ENCODE assay signal across 8 cellular contexts in genomic region chrX:137051978-137052640, GRCh38. TPM values are rescaled to one million over a fixed set of nuclear protein-coding genes. Genes with fewer than 3 reads are reported as not detected.
DNase-seq lines count a peak whose midpoint lies in the region; FAIRE-seq and TF ChIP-seq lines count a peak whose summit lies in the region.

No MANE protein-coding gene starts in this region.

- no peak for FAIRE-seq in RCC 7860 (lab: Jason Lieb, UNC)

- no peak overlapping the region for H3K9ac ChIP-seq in smooth muscle cell (ENCODE audit: low read depth)

- no peaks in the 10 kb centered on the region for H3K36me3 ChIP-seq in smooth muscle cell (ENCODE audit: low read depth)

- H3K4me2 ChIP-seq in smooth muscle cell: peak overlapping the region; percentile 80

- DNase-seq in HEK293T (ENCODE audit: extremely low spot score): peak; percentile 89
- DNase-seq in NCI-H1048 (lab: John Stamatoyannopoulos, UW): peak; percentile 14
- peak; percentile 6 for DNase-seq in T1000 (lab: John Stamatoyannopoulos, UW)
- DNase-seq in astrocyte of the hippocampus (ENCODE audit: low read depth, low spot score): peak; percentile 67
- DNase-seq in iPS-NIHi11 (ENCODE audit: low spot score): peak; percentile 77
- peak; percentile 17 for DNase-seq in smooth muscle cell (lab: John Stamatoyannopoulos, UW; ENCODE audit: unreplicated experiment)
- DNase-seq in RCC 7860 (ENCODE audit: low spot score): no peak

- CTCF ChIA-PET in HEK293T (lab: Yijun Ruan, JAX): interaction anchor here (0.7 to 2.3 kb wide), 5 partner anchors 11 to 126 kb away, joined by 3 to 10 read pairs (median 3); no protein-coding TSS in a partner anchor

- TF ChIP-seq CTCF in GM12873 (IDR thresholded peaks at IDR 0.05; ENCODE audit: insufficient read depth, low read depth, low read length, missing control alignments): peak; percentile 88
- peak; percentile 70 for TF ChIP-seq CTCF in smooth muscle cell (IDR thresholded peaks at IDR 0.05; ENCODE audit: borderline replicate concordance, insufficient read depth, poor library complexity, severe bottlenecking)

- no peak overlapping the region for H3K27ac ChIP-seq in smooth muscle cell (ENCODE audit: low read depth)

- WGBS in smooth muscle cell (ENCODE audit: low lambda C conversion rate): 38% methylated on average over 23 of the region's 37 CpGs

- peaks cover 54% of the 10 kb centered on the region for H3K27me3 ChIP-seq in smooth muscle cell (ENCODE audit: low read depth)

- H2AFZ ChIP-seq in smooth muscle cell (ENCODE audit: low read depth): peak overlapping the region; percentile 84

- H3K4me3 ChIP-seq in smooth muscle cell: peak overlapping the region; percentile 46

- no peaks in the 10 kb centered on the region for H3K79me2 ChIP-seq in smooth muscle cell (ENCODE audit: low read depth)

- no peaks in the 10 kb centered on the region for H4K20me1 ChIP-seq in smooth muscle cell (ENCODE audit: low read depth)

- H3K9me3 ChIP-seq in smooth muscle cell (replicated peaks; ENCODE audit: low read depth): no peaks in the 10 kb centered on the region

- no peaks in the 10 kb centered on the region for H3K4me1 ChIP-seq in smooth muscle cell (ENCODE audit: low read depth)

- H3F3A ChIP-seq in smooth muscle cell (ENCODE audit: low read depth): no peaks in the 10 kb centered on the region

- POLR2A ChIA-PET in HEK293T (lab: Yijun Ruan, JAX): no interaction called here

TF ChIP-seq in HEK293T, 16 proteins besides CTCF, POLR2A, EP300 and RAD21:
- no peak for TF ChIP-seq ELF4 (IDR thresholded peaks at IDR 0.05)
- TF ChIP-seq ZNF384 (IDR thresholded peaks at IDR 0.05): no peak
- no peak for TF ChIP-seq FOXK2 (IDR thresholded peaks at IDR 0.05)
- TF ChIP-seq FOXA1 (IDR thresholded peaks at IDR 0.05): no peak

RNA-seq across cellular contexts. Expression of gene GPR101, which starts 18.3 kb away (rescaled TPM):
- total RNA-seq in smooth muscle cell: not detected in 2 replicates
- not detected in 2 replicates for polyA plus RNA-seq in smooth muscle cell
